In the genomic region with DNA sequence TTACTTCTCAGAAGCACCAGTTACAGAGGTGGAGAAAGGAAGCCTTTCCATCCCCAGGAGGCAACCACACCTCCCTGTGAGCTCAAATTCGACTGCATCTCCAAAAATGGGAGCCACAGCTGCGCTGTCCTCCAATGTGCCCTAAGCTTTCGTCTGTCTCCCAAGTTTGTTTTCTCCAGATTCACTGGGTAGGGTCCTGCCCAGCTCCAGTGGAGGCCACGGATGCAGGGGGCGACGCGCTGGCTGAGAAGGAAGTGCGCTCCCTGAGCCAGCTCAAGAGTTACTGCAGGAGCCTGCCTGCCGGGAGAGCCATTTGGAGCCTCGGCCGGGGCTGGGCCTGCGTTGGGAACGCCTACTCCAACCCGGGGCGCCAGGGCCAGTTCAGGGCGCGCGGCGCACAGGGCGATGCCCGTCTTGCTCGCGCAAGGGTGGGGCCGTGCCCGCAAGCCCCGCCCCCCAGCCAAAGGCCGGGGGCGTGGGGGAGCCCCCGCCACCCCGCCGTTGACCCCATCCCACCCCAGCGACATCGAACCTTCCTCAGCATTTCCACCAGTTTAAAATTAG, we compare ENCODE assay signal across 1 cellular context.
A peak's percentile ranks its signal among the peaks of the same experiment; 100 is the strongest.
TF ChIP-seq lines count a peak whose summit lies in the region.

No MANE protein-coding gene starts in this region.

TF ChIP-seq in HepG2, 621 proteins besides CTCF, POLR2A, EP300 and RAD21 (continued from another document and continues in another):
- TF ChIP-seq, protein P1, sequence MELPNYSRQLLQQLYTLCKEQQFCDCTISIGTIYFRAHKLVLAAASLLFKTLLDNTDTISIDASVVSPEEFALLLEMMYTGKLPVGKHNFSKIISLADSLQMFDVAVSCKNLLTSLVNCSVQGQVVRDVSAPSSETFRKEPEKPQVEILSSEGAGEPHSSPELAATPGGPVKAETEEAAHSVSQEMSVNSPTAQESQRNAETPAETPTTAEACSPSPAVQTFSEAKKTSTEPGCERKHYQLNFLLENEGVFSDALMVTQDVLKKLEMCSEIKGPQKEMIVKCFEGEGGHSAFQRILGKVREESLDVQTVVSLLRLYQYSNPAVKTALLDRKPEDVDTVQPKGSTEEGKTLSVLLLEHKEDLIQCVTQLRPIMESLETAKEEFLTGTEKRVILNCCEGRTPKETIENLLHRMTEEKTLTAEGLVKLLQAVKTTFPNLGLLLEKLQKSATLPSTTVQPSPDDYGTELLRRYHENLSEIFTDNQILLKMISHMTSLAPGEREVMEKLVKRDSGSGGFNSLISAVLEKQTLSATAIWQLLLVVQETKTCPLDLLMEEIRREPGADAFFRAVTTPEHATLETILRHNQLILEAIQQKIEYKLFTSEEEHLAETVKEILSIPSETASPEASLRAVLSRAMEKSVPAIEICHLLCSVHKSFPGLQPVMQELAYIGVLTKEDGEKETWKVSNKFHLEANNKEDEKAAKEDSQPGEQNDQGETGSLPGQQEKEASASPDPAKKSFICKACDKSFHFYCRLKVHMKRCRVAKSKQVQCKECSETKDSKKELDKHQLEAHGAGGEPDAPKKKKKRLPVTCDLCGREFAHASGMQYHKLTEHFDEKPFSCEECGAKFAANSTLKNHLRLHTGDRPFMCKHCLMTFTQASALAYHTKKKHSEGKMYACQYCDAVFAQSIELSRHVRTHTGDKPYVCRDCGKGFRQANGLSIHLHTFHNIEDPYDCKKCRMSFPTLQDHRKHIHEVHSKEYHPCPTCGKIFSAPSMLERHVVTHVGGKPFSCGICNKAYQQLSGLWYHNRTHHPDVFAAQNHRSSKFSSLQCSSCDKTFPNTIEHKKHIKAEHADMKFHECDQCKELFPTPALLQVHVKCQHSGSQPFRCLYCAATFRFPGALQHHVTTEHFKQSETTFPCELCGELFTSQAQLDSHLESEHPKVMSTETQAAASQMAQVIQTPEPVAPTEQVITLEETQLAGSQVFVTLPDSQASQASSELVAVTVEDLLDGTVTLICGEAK (IDR thresholded peaks at IDR 0.05), result no peak
- TF ChIP-seq, protein P1 (CRISPR knock-in tag; IDR thresholded peaks at IDR 0.05), result 0 out of 2 replicates have a peak, but pooled peaks have one; percentile 30
- TF ChIP-seq POLR2AphosphoS5 (IDR thresholded peaks at IDR 0.05; ENCODE audit: low read depth, low read length) (peak; percentile 83), KLF9 (CRISPR knock-in tag; IDR thresholded peaks at IDR 0.05; ENCODE audit: low read depth) (no peak), PAX8 (CRISPR knock-in tag; IDR thresholded peaks at IDR 0.05; ENCODE audit: borderline replicate concordance) (no peak), MEIS2 (CRISPR knock-in tag; IDR thresholded peaks at IDR 0.05) (peak; percentile 61; the same call in 1 of the 2 replicates), SMARCE1 (IDR thresholded peaks at IDR 0.05; ENCODE audit: borderline replicate concordance) (no peak), MZF1 (CRISPR knock-in tag; IDR thresholded peaks at IDR 0.05; ENCODE audit: borderline replicate concordance) (0 out of 2 replicates have a peak, but pooled peaks have one; percentile 36), THYN1 (CRISPR knock-in tag; IDR thresholded peaks at IDR 0.05; ENCODE audit: borderline replicate concordance, low read depth) (no peak), GPN1 (CRISPR knock-in tag; IDR thresholded peaks at IDR 0.05; ENCODE audit: borderline replicate concordance) (no peak), ZEB1 (IDR thresholded peaks at IDR 0.05; ENCODE audit: insufficient replicate concordance, low read depth) (no peak), ZNF790 (CRISPR knock-in tag; IDR thresholded peaks at IDR 0.05; ENCODE audit: borderline replicate concordance) (no peak), MAFG (CRISPR knock-in tag; IDR thresholded peaks at IDR 0.05) (no peak), ZC3H13 (CRISPR knock-in tag; IDR thresholded peaks at IDR 0.05) (peak; percentile 55; the same call in 1 of the 2 replicates), NCOA5 (CRISPR knock-in tag; IDR thresholded peaks at IDR 0.05) (no peak), BCL6 (CRISPR knock-in tag; IDR thresholded peaks at IDR 0.05) (peak; percentile 38; the same call in 1 of the 2 replicates), SP4 (CRISPR knock-in tag; IDR thresholded peaks at IDR 0.05) (peak; percentile 78; the same call in 1 of the 2 replicates), ZNF768 (CRISPR knock-in tag; IDR thresholded peaks at IDR 0.05) (peak; percentile 41; the same call in 1 of the 2 replicates), SOX5 (CRISPR knock-in tag; IDR thresholded peaks at IDR 0.05; ENCODE audit: borderline replicate concordance) (peak; percentile 37; the same call in 1 of the 2 replicates), HNRNPUL1 (IDR thresholded peaks at IDR 0.05; ENCODE audit: low read depth, low read length) (no peak), HNRNPLL (IDR thresholded peaks at IDR 0.05; ENCODE audit: low read depth, low read length, poor library complexity, severe bottlenecking) (peak; percentile 95), BRCA1 (CRISPR knock-in tag; IDR thresholded peaks at IDR 0.05) (peak; percentile 77; the same call in 1 of the 2 replicates), ZMAT3 (CRISPR knock-in tag; conservative IDR thresholded peaks at IDR 0.05) (0 out of 2 replicates have a peak, but pooled peaks have one; percentile 62), ZNF792 (CRISPR knock-in tag; IDR thresholded peaks at IDR 0.05) (no peak; the same call in 1 of the 2 replicates)
- TF ChIP-seq, protein P2, sequence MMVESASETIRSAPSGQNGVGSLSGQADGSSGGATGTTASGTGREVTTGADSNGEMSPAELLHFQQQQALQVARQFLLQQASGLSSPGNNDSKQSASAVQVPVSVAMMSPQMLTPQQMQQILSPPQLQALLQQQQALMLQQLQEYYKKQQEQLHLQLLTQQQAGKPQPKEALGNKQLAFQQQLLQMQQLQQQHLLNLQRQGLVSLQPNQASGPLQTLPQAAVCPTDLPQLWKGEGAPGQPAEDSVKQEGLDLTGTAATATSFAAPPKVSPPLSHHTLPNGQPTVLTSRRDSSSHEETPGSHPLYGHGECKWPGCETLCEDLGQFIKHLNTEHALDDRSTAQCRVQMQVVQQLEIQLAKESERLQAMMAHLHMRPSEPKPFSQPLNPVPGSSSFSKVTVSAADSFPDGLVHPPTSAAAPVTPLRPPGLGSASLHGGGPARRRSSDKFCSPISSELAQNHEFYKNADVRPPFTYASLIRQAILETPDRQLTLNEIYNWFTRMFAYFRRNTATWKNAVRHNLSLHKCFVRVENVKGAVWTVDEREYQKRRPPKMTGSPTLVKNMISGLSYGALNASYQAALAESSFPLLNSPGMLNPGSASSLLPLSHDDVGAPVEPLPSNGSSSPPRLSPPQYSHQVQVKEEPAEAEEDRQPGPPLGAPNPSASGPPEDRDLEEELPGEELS (CRISPR knock-in tag; IDR thresholded peaks at IDR 0.05), result no peak; the same call in 1 of the 2 replicates
- TF ChIP-seq, protein P3, sequence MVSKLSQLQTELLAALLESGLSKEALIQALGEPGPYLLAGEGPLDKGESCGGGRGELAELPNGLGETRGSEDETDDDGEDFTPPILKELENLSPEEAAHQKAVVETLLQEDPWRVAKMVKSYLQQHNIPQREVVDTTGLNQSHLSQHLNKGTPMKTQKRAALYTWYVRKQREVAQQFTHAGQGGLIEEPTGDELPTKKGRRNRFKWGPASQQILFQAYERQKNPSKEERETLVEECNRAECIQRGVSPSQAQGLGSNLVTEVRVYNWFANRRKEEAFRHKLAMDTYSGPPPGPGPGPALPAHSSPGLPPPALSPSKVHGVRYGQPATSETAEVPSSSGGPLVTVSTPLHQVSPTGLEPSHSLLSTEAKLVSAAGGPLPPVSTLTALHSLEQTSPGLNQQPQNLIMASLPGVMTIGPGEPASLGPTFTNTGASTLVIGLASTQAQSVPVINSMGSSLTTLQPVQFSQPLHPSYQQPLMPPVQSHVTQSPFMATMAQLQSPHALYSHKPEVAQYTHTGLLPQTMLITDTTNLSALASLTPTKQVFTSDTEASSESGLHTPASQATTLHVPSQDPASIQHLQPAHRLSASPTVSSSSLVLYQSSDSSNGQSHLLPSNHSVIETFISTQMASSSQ (IDR thresholded peaks at IDR 0.05; ENCODE audit: low read depth), result no peak
- TF ChIP-seq, protein P3 (CRISPR knock-in tag; IDR thresholded peaks at IDR 0.05; ENCODE audit: borderline replicate concordance), result peak; percentile 61; the same call in 1 of the 2 replicates
- TF ChIP-seq, protein P4, sequence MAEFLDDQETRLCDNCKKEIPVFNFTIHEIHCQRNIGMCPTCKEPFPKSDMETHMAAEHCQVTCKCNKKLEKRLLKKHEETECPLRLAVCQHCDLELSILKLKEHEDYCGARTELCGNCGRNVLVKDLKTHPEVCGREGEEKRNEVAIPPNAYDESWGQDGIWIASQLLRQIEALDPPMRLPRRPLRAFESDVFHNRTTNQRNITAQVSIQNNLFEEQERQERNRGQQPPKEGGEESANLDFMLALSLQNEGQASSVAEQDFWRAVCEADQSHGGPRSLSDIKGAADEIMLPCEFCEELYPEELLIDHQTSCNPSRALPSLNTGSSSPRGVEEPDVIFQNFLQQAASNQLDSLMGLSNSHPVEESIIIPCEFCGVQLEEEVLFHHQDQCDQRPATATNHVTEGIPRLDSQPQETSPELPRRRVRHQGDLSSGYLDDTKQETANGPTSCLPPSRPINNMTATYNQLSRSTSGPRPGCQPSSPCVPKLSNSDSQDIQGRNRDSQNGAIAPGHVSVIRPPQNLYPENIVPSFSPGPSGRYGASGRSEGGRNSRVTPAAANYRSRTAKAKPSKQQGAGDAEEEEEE (CRISPR knock-in tag; IDR thresholded peaks at IDR 0.05; ENCODE audit: borderline replicate concordance), result no peak
- TF ChIP-seq, protein P5, sequence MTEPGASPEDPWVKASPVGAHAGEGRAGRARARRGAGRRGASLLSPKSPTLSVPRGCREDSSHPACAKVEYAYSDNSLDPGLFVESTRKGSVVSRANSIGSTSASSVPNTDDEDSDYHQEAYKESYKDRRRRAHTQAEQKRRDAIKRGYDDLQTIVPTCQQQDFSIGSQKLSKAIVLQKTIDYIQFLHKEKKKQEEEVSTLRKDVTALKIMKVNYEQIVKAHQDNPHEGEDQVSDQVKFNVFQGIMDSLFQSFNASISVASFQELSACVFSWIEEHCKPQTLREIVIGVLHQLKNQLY (CRISPR knock-in tag; IDR thresholded peaks at IDR 0.05), result no peak
- TF ChIP-seq, protein P6, sequence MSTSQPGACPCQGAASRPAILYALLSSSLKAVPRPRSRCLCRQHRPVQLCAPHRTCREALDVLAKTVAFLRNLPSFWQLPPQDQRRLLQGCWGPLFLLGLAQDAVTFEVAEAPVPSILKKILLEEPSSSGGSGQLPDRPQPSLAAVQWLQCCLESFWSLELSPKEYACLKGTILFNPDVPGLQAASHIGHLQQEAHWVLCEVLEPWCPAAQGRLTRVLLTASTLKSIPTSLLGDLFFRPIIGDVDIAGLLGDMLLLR (CRISPR knock-in tag; IDR thresholded peaks at IDR 0.05), result 0 out of 2 replicates have a peak, but pooled peaks have one; percentile 56
- TF ChIP-seq, protein P7, sequence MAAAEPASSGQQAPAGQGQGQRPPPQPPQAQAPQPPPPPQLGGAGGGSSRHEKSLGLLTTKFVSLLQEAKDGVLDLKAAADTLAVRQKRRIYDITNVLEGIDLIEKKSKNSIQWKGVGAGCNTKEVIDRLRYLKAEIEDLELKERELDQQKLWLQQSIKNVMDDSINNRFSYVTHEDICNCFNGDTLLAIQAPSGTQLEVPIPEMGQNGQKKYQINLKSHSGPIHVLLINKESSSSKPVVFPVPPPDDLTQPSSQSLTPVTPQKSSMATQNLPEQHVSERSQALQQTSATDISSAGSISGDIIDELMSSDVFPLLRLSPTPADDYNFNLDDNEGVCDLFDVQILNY (CRISPR knock-in tag; conservative IDR thresholded peaks at IDR 0.05), result no peak; the same call in 1 of the 2 replicates
- TF ChIP-seq, protein P8, sequence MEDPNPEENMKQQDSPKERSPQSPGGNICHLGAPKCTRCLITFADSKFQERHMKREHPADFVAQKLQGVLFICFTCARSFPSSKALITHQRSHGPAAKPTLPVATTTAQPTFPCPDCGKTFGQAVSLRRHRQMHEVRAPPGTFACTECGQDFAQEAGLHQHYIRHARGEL (CRISPR knock-in tag; IDR thresholded peaks at IDR 0.05), result no peak
- TF ChIP-seq, protein P9, sequence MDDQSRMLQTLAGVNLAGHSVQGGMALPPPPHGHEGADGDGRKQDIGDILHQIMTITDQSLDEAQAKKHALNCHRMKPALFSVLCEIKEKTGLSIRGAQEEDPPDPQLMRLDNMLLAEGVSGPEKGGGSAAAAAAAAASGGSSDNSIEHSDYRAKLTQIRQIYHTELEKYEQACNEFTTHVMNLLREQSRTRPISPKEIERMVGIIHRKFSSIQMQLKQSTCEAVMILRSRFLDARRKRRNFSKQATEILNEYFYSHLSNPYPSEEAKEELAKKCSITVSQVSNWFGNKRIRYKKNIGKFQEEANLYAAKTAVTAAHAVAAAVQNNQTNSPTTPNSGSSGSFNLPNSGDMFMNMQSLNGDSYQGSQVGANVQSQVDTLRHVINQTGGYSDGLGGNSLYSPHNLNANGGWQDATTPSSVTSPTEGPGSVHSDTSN (CRISPR knock-in tag; IDR thresholded peaks at IDR 0.05; ENCODE audit: borderline replicate concordance), result no peak
